1 cellular context compared by ENCODE assay signal in genomic region chr22:37428649-37429586, GRCh38.
TF ChIP-seq lines count a peak whose summit lies in the region.

No MANE protein-coding gene starts in this region.

TF ChIP-seq in H1, 55 proteins besides CTCF, POLR2A, EP300 and RAD21:
- TF ChIP-seq CREB1 (IDR thresholded peaks at IDR 0.05) = no peak
- TF ChIP-seq NANOG (IDR thresholded peaks at IDR 0.05; ENCODE audit: insufficient read depth, low read depth, low read length, poor library complexity, severe bottlenecking) = no peak
- TF ChIP-seq POLR2AphosphoS5 (IDR thresholded peaks at IDR 0.05; ENCODE audit: low read depth, low read length) = no peak
- no peak for TF ChIP-seq SIRT6 (IDR thresholded peaks at IDR 0.05; ENCODE audit: low read length)
- no peak for TF ChIP-seq ATF2 (IDR thresholded peaks at IDR 0.05; ENCODE audit: low read length)
- TF ChIP-seq ATF3 (IDR thresholded peaks at IDR 0.05; ENCODE audit: insufficient read depth, low read depth, low read length) = no peak
- no peak for TF ChIP-seq SIX5 (IDR thresholded peaks at IDR 0.05; ENCODE audit: low read depth, low read length)
- TF ChIP-seq TAF1 (IDR thresholded peaks at IDR 0.05; ENCODE audit: low read depth, low read length) = no peak
- no peak for TF ChIP-seq TEAD4 (IDR thresholded peaks at IDR 0.05; ENCODE audit: low read depth, low read length)
- TF ChIP-seq KDM5A (IDR thresholded peaks at IDR 0.05; ENCODE audit: low read length) = no peak
- TF ChIP-seq USF2 (IDR thresholded peaks at IDR 0.05; ENCODE audit: low read length) = no peak
- TF ChIP-seq SIN3A (conservative IDR thresholded peaks at IDR 0.05 in 1 of 2, IDR thresholded peaks at IDR 0.05 in 1 of 2; ENCODE audit: low read depth in 1 of 2, low read length in 2 of 2) = 0 out of 4 replicates have a peak, but pooled peaks of 1 of the 2 experiments have one; percentile 44
- TF ChIP-seq EGR1 (IDR thresholded peaks at IDR 0.05; ENCODE audit: borderline replicate concordance, low read depth, low read length) = no peak
- TF ChIP-seq EZH2 (IDR thresholded peaks at IDR 0.05; ENCODE audit: low read depth, low read length, severe bottlenecking) = peak; percentile 14
- no peak for TF ChIP-seq RBBP5 (IDR thresholded peaks at IDR 0.05; ENCODE audit: borderline replicate concordance, low read depth, low read length)
- no peak for TF ChIP-seq MAFK (IDR thresholded peaks at IDR 0.05; ENCODE audit: low read depth, low read length)
- TF ChIP-seq YY1 (IDR thresholded peaks at IDR 0.05; ENCODE audit: low read depth, low read length) = peak; percentile 45; the same call in 1 of the 2 replicates
- no peak for TF ChIP-seq FOSL1 (IDR thresholded peaks at IDR 0.05; ENCODE audit: insufficient read depth, low read depth, low read length)
- no peak for TF ChIP-seq POU5F1 (IDR thresholded peaks at IDR 0.05; ENCODE audit: low read depth, low read length)
- no peak for TF ChIP-seq ASH2L (IDR thresholded peaks at IDR 0.05; ENCODE audit: low read length)
- TF ChIP-seq GTF2F1 (IDR thresholded peaks at IDR 0.05; ENCODE audit: borderline replicate concordance, low read depth, low read length) = no peak
- TF ChIP-seq TAF7 (optimal IDR thresholded peaks at IDR 0.05; ENCODE audit: borderline replicate concordance, low read depth, low read length) = no peak
- TF ChIP-seq CBX5 (IDR thresholded peaks at IDR 0.05; ENCODE audit: low read depth, low read length) = no peak
- no peak for TF ChIP-seq RNF2 (IDR thresholded peaks at IDR 0.05; ENCODE audit: borderline replicate concordance, low read depth, low read length, missing control alignments, poor library complexity, severe bottlenecking)
- no peak for TF ChIP-seq HDAC2 (IDR thresholded peaks at IDR 0.05; ENCODE audit: borderline replicate concordance in 1 of 2, low read depth in 2 of 2, low read length in 2 of 2)
- TF ChIP-seq MAX (IDR thresholded peaks at IDR 0.05) = peak; percentile 75
- TF ChIP-seq JUN (IDR thresholded peaks at IDR 0.05; ENCODE audit: low read depth, low read length) = no peak
- no peak for TF ChIP-seq E2F6 (IDR thresholded peaks at IDR 0.05)
- TF ChIP-seq PHF8 (conservative IDR thresholded peaks at IDR 0.05; ENCODE audit: low read depth, low read length) = no peak
- TF ChIP-seq BRCA1 (IDR thresholded peaks at IDR 0.05; ENCODE audit: low read depth, low read length) = no peak
- TF ChIP-seq RXRA (IDR thresholded peaks at IDR 0.05; ENCODE audit: insufficient read depth, low read depth, low read length) = no peak
- no peak for TF ChIP-seq CTBP2 (IDR thresholded peaks at IDR 0.05; ENCODE audit: borderline replicate concordance, insufficient read depth, insufficient read length, low read length)
- no peak for TF ChIP-seq CHD2 (IDR thresholded peaks at IDR 0.05; ENCODE audit: low read length)
- TF ChIP-seq BCL11A (IDR thresholded peaks at IDR 0.05; ENCODE audit: low read depth in 2 of 2, low read length in 2 of 2) = no peak
- TF ChIP-seq ZNF274 (IDR thresholded peaks at IDR 0.05; ENCODE audit: borderline replicate concordance, extremely low read depth, low read length) = no peak
- no peak for TF ChIP-seq CEBPB (IDR thresholded peaks at IDR 0.05; ENCODE audit: low read depth, low read length)
- no peak for TF ChIP-seq NRF1 (IDR thresholded peaks at IDR 0.05; ENCODE audit: low read depth, low read length)
- 0 out of 2 replicates have a peak, but pooled peaks have one; percentile 14 for TF ChIP-seq KDM1A (IDR thresholded peaks at IDR 0.05; ENCODE audit: borderline replicate concordance, low read length)
- peak; percentile 80; the same call in 1 of the 2 replicates for TF ChIP-seq GABPA (IDR thresholded peaks at IDR 0.05; ENCODE audit: borderline replicate concordance, insufficient read depth, low read length)
- TF ChIP-seq CHD1 (IDR thresholded peaks at IDR 0.05; ENCODE audit: low read depth, low read length) = no peak
- no peak for TF ChIP-seq SAP30 (IDR thresholded peaks at IDR 0.05; ENCODE audit: insufficient read depth, insufficient replicate concordance, low read length)
- TF ChIP-seq KDM4A (IDR thresholded peaks at IDR 0.05; ENCODE audit: low read depth, low read length, severe bottlenecking) = no peak
- TF ChIP-seq TBP (IDR thresholded peaks at IDR 0.05; ENCODE audit: low read depth, low read length) = 0 out of 2 replicates have a peak, but pooled peaks have one; percentile 18
- TF ChIP-seq SP1 (IDR thresholded peaks at IDR 0.05; ENCODE audit: low read depth, low read length) = no peak
- no peak for TF ChIP-seq BACH1 (IDR thresholded peaks at IDR 0.05; ENCODE audit: low read length)
- TF ChIP-seq CBX8 (IDR thresholded peaks at IDR 0.05; ENCODE audit: borderline replicate concordance, low read depth, low read length) = no peak
